ENCODE assay signal across 10 cellular contexts in genomic region chr3:151328298-151329036, GRCh38. TPM values are rescaled to one million over a fixed set of nuclear protein-coding genes. Genes with fewer than 3 reads are reported as not detected.
DNase-seq lines count a peak whose midpoint lies in the region; ATAC-seq and TF ChIP-seq lines count a peak whose summit lies in the region.
"Had no signal": no experiment of that assay in that cellular context is flagged by ENCODE, and none has a peak within 500 bp of the region (broad histone marks: within the 10 kb centered on the region; RNA-seq: fewer than 3 reads in every experiment).

No MANE protein-coding gene starts in this region.

- H3K4me1 Mint-ChIP-seq in activated CD8-positive, alpha-beta memory T cell treated with anti-CD3 and anti-CD28 coated beads, Interleukin-2, amount 10 ng/mL, durations not matched to agents 7 days and 5 days: peaks cover 15% of the 10 kb centered on the region
- H3K4me1 Mint-ChIP-seq in stimulated activated effector memory CD8-positive, alpha-beta T cell treated with anti-CD3 and anti-CD28 coated beads, Interleukin-12 subunit alpha, Interleukin-12 subunit beta, amount 100 ng/mL, for 72 hours: peaks cover 8% of the 10 kb centered on the region

- no peak for TF ChIP-seq CTCF in fibroblast of mammary gland (conservative IDR thresholded peaks at IDR 0.05; ENCODE audit: control insufficient read depth, insufficient read depth, low read depth, low read length)

- ATAC-seq in activated CD8-positive, alpha-beta memory T cell treated with anti-CD3 and anti-CD28 coated beads, Interleukin-2, amount 10 ng/mL, durations not matched to agents 7 days and 5 days: peak; percentile 81
- ATAC-seq in stimulated activated effector memory CD8-positive, alpha-beta T cell treated with anti-CD3 and anti-CD28 coated beads, Interleukin-12 subunit alpha, Interleukin-12 subunit beta, amount 100 ng/mL, for 72 hours: peak; percentile 91
- ATAC-seq in GM18870 (IDR thresholded peaks at IDR 0.05; ENCODE audit: unreplicated experiment) (no peak), GM18867 (IDR thresholded peaks at IDR 0.05; ENCODE audit: unreplicated experiment) (no peak), GM21447 (IDR thresholded peaks at IDR 0.05; ENCODE audit: unreplicated experiment) (no peak)

- H3K36me3 Mint-ChIP-seq in activated CD8-positive, alpha-beta memory T cell treated with anti-CD3 and anti-CD28 coated beads, Interleukin-2, amount 10 ng/mL, durations not matched to agents 7 days and 5 days: no peaks in the 10 kb centered on the region
- no peaks in the 10 kb centered on the region for H3K36me3 Mint-ChIP-seq in stimulated activated effector memory CD8-positive, alpha-beta T cell treated with anti-CD3 and anti-CD28 coated beads, Interleukin-12 subunit alpha, Interleukin-12 subunit beta, amount 100 ng/mL, for 72 hours

- CTCF ChIA-PET in activated CD8-positive, alpha-beta memory T cell treated with anti-CD3 and anti-CD28 coated beads, Interleukin-2, amount 10 ng/mL, durations not matched to agents 7 days and 5 days (lab: Charles Lee): interaction anchor here (0.7 to 3.4 kb wide), 20 partner anchors 10 to 172 kb away, joined by 3 to 15 read pairs (median 5); partner anchors contain the start of gene GPR87

- peak overlapping the region; percentile 40 for H3K4me3 Mint-ChIP-seq in activated CD8-positive, alpha-beta memory T cell treated with anti-CD3 and anti-CD28 coated beads, Interleukin-2, amount 10 ng/mL, durations not matched to agents 7 days and 5 days
- H3K4me3 Mint-ChIP-seq in stimulated activated effector memory CD8-positive, alpha-beta T cell treated with anti-CD3 and anti-CD28 coated beads, Interleukin-12 subunit alpha, Interleukin-12 subunit beta, amount 100 ng/mL, for 72 hours: peak overlapping the region; percentile 31

- H3K27me3 Mint-ChIP-seq in activated CD8-positive, alpha-beta memory T cell treated with anti-CD3 and anti-CD28 coated beads, Interleukin-2, amount 10 ng/mL, durations not matched to agents 7 days and 5 days: peaks cover 2% of the 10 kb centered on the region

- H3K9me3 Mint-ChIP-seq in activated CD8-positive, alpha-beta memory T cell treated with anti-CD3 and anti-CD28 coated beads, Interleukin-2, amount 10 ng/mL, durations not matched to agents 7 days and 5 days (ENCODE audit: low read depth): no peaks in the 10 kb centered on the region
- H3K9me3 Mint-ChIP-seq in stimulated activated effector memory CD8-positive, alpha-beta T cell treated with anti-CD3 and anti-CD28 coated beads, Interleukin-12 subunit alpha, Interleukin-12 subunit beta, amount 100 ng/mL, for 72 hours: no peaks in the 10 kb centered on the region

- no peak overlapping the region for H3K4me3 ChIP-seq in fibroblast of mammary gland (ENCODE audit: control insufficient read depth, low read depth, low read length)
- H3K4me3 ChIP-seq: BLaER1 had no signal

- peak overlapping the region; percentile 60 for H3K27ac Mint-ChIP-seq in activated CD8-positive, alpha-beta memory T cell treated with anti-CD3 and anti-CD28 coated beads, Interleukin-2, amount 10 ng/mL, durations not matched to agents 7 days and 5 days
- H3K27ac Mint-ChIP-seq in stimulated activated effector memory CD8-positive, alpha-beta T cell treated with anti-CD3 and anti-CD28 coated beads, Interleukin-12 subunit alpha, Interleukin-12 subunit beta, amount 100 ng/mL, for 72 hours: no peak overlapping the region

- peak; percentile 56 for DNase-seq in activated CD8-positive, alpha-beta memory T cell treated with anti-CD3 and anti-CD28 coated beads, Interleukin-2, amount 10 ng/mL, durations not matched to agents 7 days and 5 days
- no peak for DNase-seq in activated CD8-positive, alpha-beta memory T cell treated with anti-CD3 and anti-CD28 coated beads, Interleukin-2, amount 50 U/mL, for 48 hours
- DNase-seq in SW480 (ENCODE audit: low spot score): peak; percentile 48
- DNase-seq in fibroblast of mammary gland (ENCODE audit: low read depth): peak; percentile 43
- DNase-seq in stimulated activated effector memory CD8-positive, alpha-beta T cell treated with anti-CD3 and anti-CD28 coated beads, Interleukin-12 subunit alpha, Interleukin-12 subunit beta, amount 100 ng/mL, for 72 hours (ENCODE audit: low spot score in 2 of 2): no peak
- DNase-seq: NCI-H1048 had no signal

RNA-seq across cellular contexts. Expression of gene P2RY13, which starts 0.9 kb away (rescaled TPM):
- not detected for total RNA-seq in activated CD8-positive, alpha-beta memory T cell treated with anti-CD3 and anti-CD28 coated beads, Interleukin-2, amount 10 ng/mL, durations not matched to agents 7 days and 5 days

RNA-seq across cellular contexts. Expression of gene GPR87, which starts 11.8 kb away (rescaled TPM):
- total RNA-seq in activated CD8-positive, alpha-beta memory T cell treated with anti-CD3 and anti-CD28 coated beads, Interleukin-2, amount 10 ng/mL, durations not matched to agents 7 days and 5 days: under 1 TPM; 0.40 to 0.53 TPM

RNA-seq across cellular contexts. Expression of gene P2RY14, which starts 50.1 kb away (rescaled TPM):
- 1 to 10 TPM; 2.2 to 4.7 TPM for total RNA-seq in activated CD8-positive, alpha-beta memory T cell treated with anti-CD3 and anti-CD28 coated beads, Interleukin-2, amount 10 ng/mL, durations not matched to agents 7 days and 5 days

RNA-seq across cellular contexts. Expression of gene P2RY12, which starts 56.1 kb away (rescaled TPM):
- total RNA-seq in activated CD8-positive, alpha-beta memory T cell treated with anti-CD3 and anti-CD28 coated beads, Interleukin-2, amount 10 ng/mL, durations not matched to agents 7 days and 5 days: not detected

Comparison
In these comparisons a context has a peak if more than half of its experiments do, and no peak if none do; other contexts are left out.
1. DNase-seq: peak in activated CD8-positive, alpha-beta memory T cell treated with anti-CD3 and anti-CD28 coated beads, Interleukin-2, amount 10 ng/mL, durations not matched to agents 7 days and 5 days (single experiment), SW480 (single experiment) and fibroblast of mammary gland (single experiment); none in activated CD8-positive, alpha-beta memory T cell treated with anti-CD3 and anti-CD28 coated beads, Interleukin-2, amount 50 U/mL, for 48 hours (single experiment) and stimulated activated effector memory CD8-positive, alpha-beta T cell treated with anti-CD3 and anti-CD28 coated beads, Interleukin-12 subunit alpha, Interleukin-12 subunit beta, amount 100 ng/mL, for 72 hours (0 of 2).
2. ATAC-seq: peak in activated CD8-positive, alpha-beta memory T cell treated with anti-CD3 and anti-CD28 coated beads, Interleukin-2, amount 10 ng/mL, durations not matched to agents 7 days and 5 days (single experiment) and stimulated activated effector memory CD8-positive, alpha-beta T cell treated with anti-CD3 and anti-CD28 coated beads, Interleukin-12 subunit alpha, Interleukin-12 subunit beta, amount 100 ng/mL, for 72 hours (single experiment); none in GM18870 (single experiment), GM18867 (single experiment) and GM21447 (single experiment).